In the genomic region with DNA sequence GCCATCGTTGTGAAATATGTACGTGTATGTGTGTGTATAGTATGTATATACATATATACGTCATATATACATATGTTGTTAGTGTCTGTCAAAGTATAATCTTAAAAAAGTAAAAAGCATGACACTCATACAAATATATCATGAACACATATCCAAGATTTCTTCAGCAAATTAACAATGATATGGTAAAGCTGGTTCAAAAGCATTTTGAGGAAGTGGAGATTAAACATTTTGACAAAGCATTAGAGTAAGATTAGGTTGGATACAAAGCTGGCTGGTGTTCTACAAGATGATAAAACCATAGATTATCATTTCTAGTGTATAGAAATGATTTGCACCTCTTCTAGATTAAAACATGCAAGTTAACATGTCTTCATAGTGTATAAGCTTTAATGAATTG, we compare ENCODE assay signal across 8 cellular contexts. TPM values are rescaled to one million over a fixed set of nuclear protein-coding genes. Genes with fewer than 3 reads are reported as not detected.
DNase-seq lines count a peak whose midpoint lies in the region; ATAC-seq and TF ChIP-seq lines count a peak whose summit lies in the region.

No MANE protein-coding gene starts in this region.

- POLR2A ChIA-PET in CD8-positive, alpha-beta T cell (lab: Charles Lee): interaction anchor here (0.8 to 3.1 kb wide), 10 partner anchors 9 to 354 kb away, joined by 3 to 23 read pairs (median 4); partner anchors contain the start of genes DDX56, OGDH and TMED4

- no peak overlapping the region for H4K91ac ChIP-seq in neuronal stem cell (ENCODE audit: low read depth, low read length, poor library complexity)

- no peak for ATAC-seq in CD8-positive, alpha-beta T cell
- no peak for ATAC-seq in effector memory CD8-positive, alpha-beta T cell (replicated peaks)
- no peak for ATAC-seq in GM18519 (IDR thresholded peaks at IDR 0.05; ENCODE audit: low FRiP score, unreplicated experiment)
- no peak for ATAC-seq in GM18867 (IDR thresholded peaks at IDR 0.05; ENCODE audit: unreplicated experiment)

- no peak overlapping the region for H3K23ac ChIP-seq in neuronal stem cell (ENCODE audit: low read depth, low read length, poor library complexity)

- no peaks in the 10 kb centered on the region for H3K9me3 ChIP-seq in CD8-positive, alpha-beta T cell (ENCODE audit: low read length)
- no peaks in the 10 kb centered on the region for H3K9me3 ChIP-seq in NT2/D1 (ENCODE audit: insufficient read depth, low read length)
- no peaks in the 10 kb centered on the region for H3K9me3 ChIP-seq in neuronal stem cell (replicated peaks in 1 of 2; ENCODE audit: control insufficient read depth in 2 of 2, insufficient read depth in 1 of 2, low read depth in 1 of 2, low read length in 2 of 2)

- peak overlapping the region; percentile 97 for H3K27ac Mint-ChIP-seq in CD8-positive, alpha-beta T cell
- H3K27ac Mint-ChIP-seq in effector memory CD8-positive, alpha-beta T cell: peak overlapping the region; percentile 88 to 97

- peak overlapping the region; percentile 97 for H3K4me3 ChIP-seq in CD8-positive, alpha-beta T cell (ENCODE audit: low read depth, low read length)
- peak overlapping the region; percentile 90 for H3K4me3 ChIP-seq in NT2/D1 (ENCODE audit: insufficient read length, low read depth)
- H3K4me3 ChIP-seq in neuronal stem cell (ENCODE audit: low read length in 2 of 2): peak overlapping the region in 1 of 2 donors; percentile 93

- peaks cover 37% of the 10 kb centered on the region for H3K4me1 ChIP-seq in CD8-positive, alpha-beta T cell (ENCODE audit: insufficient read depth, low read length)
- no peaks in the 10 kb centered on the region for H3K4me1 ChIP-seq in NT2/D1 (ENCODE audit: insufficient read depth, insufficient read length)
- peaks cover 5 to 6% of the 10 kb centered on the region in 2 donors for H3K4me1 ChIP-seq in neuronal stem cell (ENCODE audit: control insufficient read depth in 2 of 2, insufficient read depth in 1 of 2, low read depth in 1 of 2, low read length in 2 of 2)

- peak overlapping the region; percentile 88 for H3K4me3 Mint-ChIP-seq in CD8-positive, alpha-beta T cell
- H3K4me3 Mint-ChIP-seq in effector memory CD8-positive, alpha-beta T cell: peak overlapping the region; percentile 85 to 97

- H2AFZ ChIP-seq in neuronal stem cell (ENCODE audit: low read length): peak overlapping the region; percentile 98

- no peak overlapping the region for H2AK5ac ChIP-seq in neuronal stem cell (ENCODE audit: low read depth, low read length)

- H3K9ac ChIP-seq in NT2/D1 (ENCODE audit: insufficient read length, low read depth): peak overlapping the region; percentile 92
- H3K9ac ChIP-seq in neuronal stem cell (ENCODE audit: low read depth, low read length, poor library complexity): no peak overlapping the region

- H3K27me3 Mint-ChIP-seq in CD8-positive, alpha-beta T cell (ENCODE audit: low read depth): peaks cover 2% of the 10 kb centered on the region
- peaks cover 0 to 20% of the 10 kb centered on the region in 2 donors for H3K27me3 Mint-ChIP-seq in effector memory CD8-positive, alpha-beta T cell

- no peak for DNase-seq in CD8-positive, alpha-beta T cell
- DNase-seq in NT2/D1 (ENCODE audit: low read depth, low spot score) (no peak), neuronal stem cell (ENCODE audit: low spot score) (no peak), OCI-M2 (lab: John Stamatoyannopoulos, UW; ENCODE audit: unreplicated experiment) (no peak), NCI-H2196 treated with DMSO at 0.1 percent for 48 hours (lab: John Stamatoyannopoulos, UW; ENCODE audit: unreplicated experiment) (no peak)
- no peak for DNase-seq in effector memory CD8-positive, alpha-beta T cell

- H3K79me1 ChIP-seq in neuronal stem cell (ENCODE audit: low read depth, low read length): peaks cover 10% of the 10 kb centered on the region

- TF ChIP-seq CTCF in CD8-positive, alpha-beta T cell (IDR thresholded peaks at IDR 0.05): no peak

- no peak overlapping the region for H3K4ac ChIP-seq in neuronal stem cell (ENCODE audit: low read length)

- intact Hi-C loops in CD8-positive, alpha-beta T cell (cut with DNase I, micrococcal nuclease): loop anchor here (2.0 to 10.0 kb wide), 10 partner anchors 82 to 1578 kb away; partner anchors contain the start of genes ZMIZ2 (in 2 of the 2), C7orf25 (in 1 of the 2), DDX56 (in 1 of the 2) and MRPS24 (in 1 of the 2)

- no CpG with 5 or more reads among the region's 3 CpGs for WGBS in neuronal stem cell (ENCODE audit: extremely low coverage in 2 of 2, insufficient read length in 2 of 2, insufficient replicate concordance in 1 of 2), 2 donors

- H2BK120ac ChIP-seq in neuronal stem cell (ENCODE audit: low read depth, low read length): no peak overlapping the region

- H3K14ac ChIP-seq in neuronal stem cell (ENCODE audit: low read length): no peak overlapping the region

- no peak overlapping the region for H2BK15ac ChIP-seq in neuronal stem cell (ENCODE audit: low read length)

- no peak overlapping the region for H2BK5ac ChIP-seq in neuronal stem cell (ENCODE audit: low read length)

- H3K36me3 Mint-ChIP-seq in CD8-positive, alpha-beta T cell: peaks cover 15% of the 10 kb centered on the region
- peaks cover 19% of the 10 kb centered on the region for H3K36me3 Mint-ChIP-seq in effector memory CD8-positive, alpha-beta T cell (ENCODE audit: insufficient read depth)

- H3K27ac ChIP-seq in CD8-positive, alpha-beta T cell (ENCODE audit: low read depth, low read length): peak overlapping the region; percentile 100
- H3K27ac ChIP-seq in neuronal stem cell (replicated peaks; ENCODE audit: low read length): no peak overlapping the region

- H2BK12ac ChIP-seq in neuronal stem cell (ENCODE audit: low read length): no peak overlapping the region

- H3K36me3 ChIP-seq in CD8-positive, alpha-beta T cell (ENCODE audit: insufficient read depth, low read length): no peaks in the 10 kb centered on the region
- H3K36me3 ChIP-seq in NT2/D1 (ENCODE audit: insufficient read depth, insufficient read length, low read length): peaks cover 18% of the 10 kb centered on the region
- H3K36me3 ChIP-seq in neuronal stem cell (replicated peaks in 1 of 2; ENCODE audit: control insufficient read depth in 2 of 2, insufficient read depth in 2 of 2, low read length in 2 of 2): peaks cover 2 to 23% of the 10 kb centered on the region in 2 donors

- H3K27me3 ChIP-seq in CD8-positive, alpha-beta T cell (ENCODE audit: insufficient read depth, low read length): no peaks in the 10 kb centered on the region
- H3K27me3 ChIP-seq in NT2/D1 (ENCODE audit: insufficient read depth, insufficient read length): no peaks in the 10 kb centered on the region
- H3K27me3 ChIP-seq in neuronal stem cell (ENCODE audit: control insufficient read depth in 3 of 3, insufficient read depth in 3 of 3, low read depth in 1 of 3, low read length in 3 of 3): no peaks in the 10 kb centered on the region

- CTCF ChIA-PET in CD8-positive, alpha-beta T cell (lab: Charles Lee): interaction anchor here (1.1 to 1.9 kb wide), 4 partner anchors 11 to 908 kb away, joined by 3 to 8 read pairs (median 4); partner anchors contain the start of gene STK17A

- H4K8ac ChIP-seq in neuronal stem cell (ENCODE audit: low read depth, low read length): no peak overlapping the region

- H3K4me1 Mint-ChIP-seq in CD8-positive, alpha-beta T cell (ENCODE audit: low read depth): peaks cover 40% of the 10 kb centered on the region
- peaks cover 31 to 33% of the 10 kb centered on the region in 2 donors for H3K4me1 Mint-ChIP-seq in effector memory CD8-positive, alpha-beta T cell (ENCODE audit: low read depth in 2 of 2)

- H3K4me2 ChIP-seq in neuronal stem cell (ENCODE audit: insufficient read depth, low read length, poor library complexity, severe bottlenecking): no peak overlapping the region

- no peak overlapping the region for H3K18ac ChIP-seq in neuronal stem cell (ENCODE audit: low read length)

- H3K9me3 Mint-ChIP-seq in CD8-positive, alpha-beta T cell: no peaks in the 10 kb centered on the region
- no peaks in the 10 kb centered on the region for H3K9me3 Mint-ChIP-seq in effector memory CD8-positive, alpha-beta T cell

RNA-seq across cellular contexts. Expression of gene NUDCD3, which starts 0.8 kb away (rescaled TPM):
- 10 to 100 TPM; 40.6 to 45.9 TPM for total RNA-seq in CD8-positive, alpha-beta T cell
- 37.7 TPM for polyA plus RNA-seq in neuronal stem cell (2013, experiment 1 of 2)
- polyA plus RNA-seq in neuronal stem cell (2013, experiment 2 of 2): 37.7 TPM

RNA-seq across cellular contexts. Expression of gene NPC1L1, which starts 49.9 kb away (rescaled TPM):
- under 1 TPM in 1 of 2 experiments, not detected in 1; 0.06 TPM for total RNA-seq in CD8-positive, alpha-beta T cell
- polyA plus RNA-seq in neuronal stem cell (2013, experiment 1 of 2): 0.14 TPM
- polyA plus RNA-seq in neuronal stem cell (2013, experiment 2 of 2): 0.15 TPM
